Comparison of ENCODE assay signal across 9 cellular contexts in the genomic region with DNA sequence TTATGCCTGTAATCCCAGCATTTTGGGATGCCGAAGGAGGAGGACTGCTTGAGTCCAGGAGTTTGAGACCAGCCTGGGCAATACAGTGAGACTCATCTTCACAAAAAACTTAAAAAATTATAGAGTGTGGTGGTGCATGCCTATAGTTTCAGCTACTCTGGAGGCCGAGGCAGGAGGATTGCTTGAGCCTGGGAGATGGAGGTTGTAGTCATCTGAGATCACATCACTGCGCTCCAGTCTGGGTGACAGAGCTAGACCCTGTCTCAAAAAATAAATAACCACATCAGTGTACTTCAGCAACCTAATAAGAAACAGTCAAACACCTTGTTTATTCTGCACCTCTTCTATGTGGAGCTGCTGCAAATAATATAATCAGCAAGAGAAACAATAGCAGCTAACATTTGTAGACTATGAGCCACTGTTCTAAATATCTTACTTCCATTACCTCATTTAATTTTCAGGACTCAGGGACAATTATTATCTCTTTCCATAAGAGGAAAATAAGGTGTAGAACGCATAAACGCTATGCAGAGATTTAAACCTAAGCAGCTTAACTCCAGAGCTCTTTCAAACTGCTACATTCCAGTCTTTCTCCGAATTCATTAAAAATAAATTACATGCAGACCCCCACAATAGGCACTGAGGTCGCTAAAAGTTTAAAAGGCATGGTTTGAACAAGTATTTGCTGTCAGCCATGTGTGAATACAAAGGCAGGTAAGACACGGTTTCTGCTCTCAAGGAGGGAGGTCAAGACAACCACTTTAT. TPM values are rescaled to one million over a fixed set of nuclear protein-coding genes. Genes with fewer than 3 reads are reported as not detected.
DNase-seq lines count a peak whose midpoint lies in the region; ATAC-seq and TF ChIP-seq lines count a peak whose summit lies in the region.
"Had no signal": no experiment of that assay in that cellular context is flagged by ENCODE, and none has a peak within 500 bp of the region (broad histone marks: within the 10 kb centered on the region; RNA-seq: fewer than 3 reads in every experiment).

No MANE protein-coding gene starts in this region.

- peaks cover 0 to 18% of the 10 kb centered on the region in 2 donors for H3K36me3 ChIP-seq in left lung
- peaks cover 0 to 18% (median 11%) of the 10 kb centered on the region in 3 donors for H3K36me3 ChIP-seq in tibial artery

- H3K9me3 Mint-ChIP-seq in activated T-cell treated with anti-CD3 and anti-CD28 coated beads, Interleukin-2, amount 50 U/mL, for 72 hours: no peaks in the 10 kb centered on the region
- no peaks in the 10 kb centered on the region for H3K9me3 Mint-ChIP-seq in activated naive CD8-positive, alpha-beta T cell treated with anti-CD3 and anti-CD28 coated beads, Interleukin-2, amount 50 U/mL, for 24 hours

- DNase-seq in activated T-cell treated with anti-CD3 and anti-CD28 coated beads, Interleukin-2, amount 50 U/mL, for 72 hours: no peak
- no peak for DNase-seq in activated T-cell treated with anti-CD3 and anti-CD28 coated beads, Interleukin-2, amount 50 U/mL, for 48 hours
- DNase-seq in activated naive CD8-positive, alpha-beta T cell treated with anti-CD3 and anti-CD28 coated beads, Interleukin-2, amount 50 U/mL, for 24 hours: no peak
- DNase-seq in left lung (no peak), tibial artery (no peak), HuH-7 (ENCODE audit: low spot score) (no peak)
- DNase-seq: stimulated activated CD8-positive, alpha-beta memory T cell treated with anti-CD3 and anti-CD28 coated beads, Interleukin-4, amount 100 ng/mL, for 48 hours had no signal

- H3K36me3 Mint-ChIP-seq in activated T-cell treated with anti-CD3 and anti-CD28 coated beads, Interleukin-2, amount 50 U/mL, for 72 hours (ENCODE audit: insufficient read depth in 2 of 2): peaks cover 0 to 15% of the 10 kb centered on the region in 2 donors
- H3K36me3 Mint-ChIP-seq in activated naive CD8-positive, alpha-beta T cell treated with anti-CD3 and anti-CD28 coated beads, Interleukin-2, amount 50 U/mL, for 24 hours (ENCODE audit: low read depth): peaks cover 16% of the 10 kb centered on the region

- H3K4me3 ChIP-seq in left lung (peak overlapping the region; percentile 69 to 78), tibial artery (peak overlapping the region; percentile 73 to 83)

- H3K27ac ChIP-seq in left lung (no peak overlapping the region), tibial artery (peak overlapping the region; percentile 78 to 87)

- H3K27ac Mint-ChIP-seq in activated T-cell treated with anti-CD3 and anti-CD28 coated beads, Interleukin-2, amount 50 U/mL, for 72 hours: peak overlapping the region; percentile 71
- H3K27ac Mint-ChIP-seq in activated naive CD8-positive, alpha-beta T cell treated with anti-CD3 and anti-CD28 coated beads, Interleukin-2, amount 50 U/mL, for 24 hours: peak overlapping the region; percentile 97

- H3K4me1 Mint-ChIP-seq in activated T-cell treated with anti-CD3 and anti-CD28 coated beads, Interleukin-2, amount 50 U/mL, for 72 hours (ENCODE audit: low read depth): peaks cover 30% of the 10 kb centered on the region
- H3K4me1 Mint-ChIP-seq in activated naive CD8-positive, alpha-beta T cell treated with anti-CD3 and anti-CD28 coated beads, Interleukin-2, amount 50 U/mL, for 24 hours: peaks cover 31% of the 10 kb centered on the region

- H3K4me1 ChIP-seq in left lung (peaks cover 7 to 25% of the 10 kb centered on the region in 2 donors), tibial artery (peaks cover 0 to 18% (median 10%) of the 10 kb centered on the region in 4 donors)

- TF ChIP-seq CTCF in left lung (IDR thresholded peaks at IDR 0.05) (no peak), tibial artery (IDR thresholded peaks at IDR 0.05) (no peak)

- no peaks in the 10 kb centered on the region for H3K27me3 ChIP-seq in left lung
- no peaks in the 10 kb centered on the region for H3K27me3 ChIP-seq in tibial artery

- intact Hi-C loops in left lung (cut with DNase I): no loop called here
- intact Hi-C loops in tibial artery (cut with DNase I; ENCODE audit: low total_unique reads): loop anchor here (5.0 kb wide), 1 partner anchor 156 kb away; a partner anchor contains a TSS

- no peak for ATAC-seq in activated T-cell treated with anti-CD3 and anti-CD28 coated beads, Interleukin-2, amount 50 U/mL, for 72 hours (replicated peaks in 1 of 2)
- ATAC-seq in activated naive CD8-positive, alpha-beta T cell treated with anti-CD3 and anti-CD28 coated beads, Interleukin-2, amount 50 U/mL, for 24 hours: no peak
- ATAC-seq in left lung (no peak), HG02884 (IDR thresholded peaks at IDR 0.05; ENCODE audit: unreplicated experiment) (no peak), HG03565 (IDR thresholded peaks at IDR 0.05; ENCODE audit: unreplicated experiment) (no peak)

- H3K27me3 Mint-ChIP-seq in activated T-cell treated with anti-CD3 and anti-CD28 coated beads, Interleukin-2, amount 50 U/mL, for 72 hours (ENCODE audit: low read depth): no peaks in the 10 kb centered on the region
- no peaks in the 10 kb centered on the region for H3K27me3 Mint-ChIP-seq in activated naive CD8-positive, alpha-beta T cell treated with anti-CD3 and anti-CD28 coated beads, Interleukin-2, amount 50 U/mL, for 24 hours

- peak overlapping the region; percentile 88 to 98 for H3K4me3 Mint-ChIP-seq in activated T-cell treated with anti-CD3 and anti-CD28 coated beads, Interleukin-2, amount 50 U/mL, for 72 hours
- peak overlapping the region; percentile 97 for H3K4me3 Mint-ChIP-seq in activated naive CD8-positive, alpha-beta T cell treated with anti-CD3 and anti-CD28 coated beads, Interleukin-2, amount 50 U/mL, for 24 hours

- H3K9me3 ChIP-seq in left lung (no peaks in the 10 kb centered on the region), tibial artery (no peaks in the 10 kb centered on the region)

RNA-seq across cellular contexts. Expression of a gene that starts 1.2 kb away (rescaled TPM):
- total RNA-seq in activated T-cell treated with anti-CD3 and anti-CD28 coated beads, Interleukin-2, amount 50 U/mL, for 72 hours: 10 to 100 TPM; 15.7 to 24.4 TPM
- total RNA-seq in left lung: 10 to 100 TPM; 14.9 to 17.4 TPM

Comparison
In these comparisons a context has a peak if more than half of its experiments do, and no peak if none do; other contexts are left out.
1. H3K27ac ChIP-seq: peak in tibial artery (2 of 2); none in left lung (0 of 2).